In genomic region chr9:131815971-131816873, GRCh38 we compare ENCODE assay signal across 16 cellular contexts.
A peak's percentile ranks its signal among the peaks of the same experiment; 100 is the strongest.
DNase-seq lines count a peak whose midpoint lies in the region; ATAC-seq and TF ChIP-seq lines count a peak whose summit lies in the region.
"Had no signal": no experiment of that assay in that cellular context is flagged by ENCODE, and none has a peak within 500 bp of the region (broad histone marks: within the 10 kb centered on the region; RNA-seq: fewer than 3 reads in every experiment).

No MANE protein-coding gene starts in this region.

- H3K4me1 ChIP-seq in Panc1 (ENCODE audit: control insufficient read depth, insufficient read depth, low read length) (no peaks in the 10 kb centered on the region; the same call in 1 of the 2 replicates), foreskin keratinocyte (no peaks in the 10 kb centered on the region)
- H3K4me1 ChIP-seq: adrenal gland, uterus had no signal

- TF ChIP-seq CTCF in Panc1 (IDR thresholded peaks at IDR 0.05): no peak; the same call in 1 of the 2 replicates
- peak; percentile 31 for TF ChIP-seq CTCF in foreskin keratinocyte (conservative IDR thresholded peaks at IDR 0.05)
- TF ChIP-seq CTCF in type B pancreatic cell (conservative IDR thresholded peaks at IDR 0.05): no peak

- no peak overlapping the region for H3K27ac Mint-ChIP-seq in type B pancreatic cell
- H3K27ac Mint-ChIP-seq: activated CD4-positive, alpha-beta memory T cell treated with anti-CD3 and anti-CD28 coated beads, Interleukin-2, amount 10 ng/mL, durations not matched to agents 7 days and 5 days; stimulated activated effector memory CD8-positive, alpha-beta T cell treated with anti-CD3 and anti-CD28 coated beads, Interleukin-12 subunit alpha, Interleukin-12 subunit beta, amount 100 ng/mL, for 72 hours had no signal

- BruUV-seq in Panc1 (replicated peaks; lab: Mats Ljungman, UMichigan): no TSS peak

- in situ Hi-C loops in Panc1 (cut with HindIII; ENCODE audit: low pct_unique_long_range_greater_than_20kb, low sequenced_read_pairs): no loop called here

- H3K4me3 ChIP-seq in MG63 (no peak overlapping the region), Panc1 (ENCODE audit: low read depth in 2 of 2, low read length in 2 of 2) (peak overlapping the region in 1 of 2 experiments; percentile 23; a peak in 1 of 4 replicates)
- H3K4me3 ChIP-seq: adrenal gland, uterus had no signal

- H3K9me3 ChIP-seq in MG63: no peaks in the 10 kb centered on the region
- H3K9me3 ChIP-seq in Panc1 (ENCODE audit: control insufficient read depth, insufficient read depth, low read depth, low read length): no peaks in the 10 kb centered on the region
- H3K9me3 ChIP-seq: adrenal gland, SK-N-SH, uterus had no signal

- no peaks in the 10 kb centered on the region for H3K27me3 ChIP-seq in MG63
- H3K27me3 ChIP-seq in Panc1 (ENCODE audit: control insufficient read depth, insufficient read depth, low read length): no peaks in the 10 kb centered on the region
- H3K27me3 ChIP-seq in foreskin keratinocyte: peaks cover 75% of the 10 kb centered on the region
- H3K27me3 ChIP-seq: uterus had no signal

- no peaks in the 10 kb centered on the region for H3K36me3 ChIP-seq in MG63
- H3K36me3 ChIP-seq in Panc1 (ENCODE audit: control insufficient read depth, insufficient read depth, low read length): no peaks in the 10 kb centered on the region
- H3K36me3 ChIP-seq: adrenal gland, uterus had no signal

- H3K36me3 Mint-ChIP-seq in type B pancreatic cell: no peaks in the 10 kb centered on the region
- H3K36me3 Mint-ChIP-seq: stimulated activated effector memory CD8-positive, alpha-beta T cell treated with anti-CD3 and anti-CD28 coated beads, Interleukin-12 subunit alpha, Interleukin-12 subunit beta, amount 100 ng/mL, for 72 hours had no signal

- H3K4me3 Mint-ChIP-seq in type B pancreatic cell: no peak overlapping the region
- H3K4me3 Mint-ChIP-seq: activated CD4-positive, alpha-beta memory T cell treated with anti-CD3 and anti-CD28 coated beads, Interleukin-2, amount 10 ng/mL, durations not matched to agents 7 days and 5 days; stimulated activated effector memory CD8-positive, alpha-beta T cell treated with anti-CD3 and anti-CD28 coated beads, Interleukin-12 subunit alpha, Interleukin-12 subunit beta, amount 100 ng/mL, for 72 hours had no signal

- H3K4me1 Mint-ChIP-seq in type B pancreatic cell (ENCODE audit: unreplicated experiment): peaks cover 5% of the 10 kb centered on the region
- H3K4me1 Mint-ChIP-seq: activated CD4-positive, alpha-beta memory T cell treated with anti-CD3 and anti-CD28 coated beads, Interleukin-2, amount 10 ng/mL, durations not matched to agents 7 days and 5 days; stimulated activated effector memory CD8-positive, alpha-beta T cell treated with anti-CD3 and anti-CD28 coated beads, Interleukin-12 subunit alpha, Interleukin-12 subunit beta, amount 100 ng/mL, for 72 hours had no signal

- no peaks in the 10 kb centered on the region for H3K9me3 Mint-ChIP-seq in type B pancreatic cell
- H3K9me3 Mint-ChIP-seq: activated CD4-positive, alpha-beta memory T cell treated with anti-CD3 and anti-CD28 coated beads, Interleukin-2, amount 10 ng/mL, durations not matched to agents 7 days and 5 days; stimulated activated effector memory CD8-positive, alpha-beta T cell treated with anti-CD3 and anti-CD28 coated beads, Interleukin-12 subunit alpha, Interleukin-12 subunit beta, amount 100 ng/mL, for 72 hours had no signal

- DNase-seq in DMS153 treated with DMSO at 0.1 percent for 48 hours (lab: John Stamatoyannopoulos, UW; ENCODE audit: unreplicated experiment) (peak; percentile 56), MG63 (peak; percentile 54), Panc1 (ENCODE audit: low read depth, low spot score) (no peak), foreskin keratinocyte (peak; percentile 19 to 44), type B pancreatic cell (ENCODE audit: extremely low spot score, unreplicated experiment) (no peak)
- no peak for DNase-seq in stimulated activated CD4-positive, alpha-beta T cell treated with anti-CD3 and anti-CD28 coated beads, Interleukin-12 subunit alpha, Interleukin-12 subunit beta, amount 100 ng/mL, for 4 hours
- DNase-seq: activated CD4-positive, alpha-beta memory T cell treated with anti-CD3 and anti-CD28 coated beads, Interleukin-2, amount 10 ng/mL, durations not matched to agents 7 days and 5 days; adrenal gland; AML-193; MV-4-11; NK-92 treated with Interleukin-12 subunit alpha and Interleukin-12 subunit beta, amount 100 ng/mL, for 24 hours; SK-N-SH; uterus had no signal

- intact Hi-C loops in Panc1 (cut with micrococcal nuclease; ENCODE audit: unreplicated experiment): no loop called here

- POLR2A ChIA-PET in Panc1 (lab: Charles Lee): no interaction called here

- ATAC-seq in Panc1 (peak; percentile 70), foreskin keratinocyte (peak; percentile 43), HG03342 (IDR thresholded peaks at IDR 0.05; ENCODE audit: unreplicated experiment) (no peak), GM18873 (IDR thresholded peaks at IDR 0.05; ENCODE audit: low FRiP score, unreplicated experiment) (no peak)
- ATAC-seq: stimulated activated effector memory CD8-positive, alpha-beta T cell treated with anti-CD3 and anti-CD28 coated beads, Interleukin-12 subunit alpha, Interleukin-12 subunit beta, amount 100 ng/mL, for 72 hours had no signal

- no peak overlapping the region for H3K27ac ChIP-seq in Panc1 (ENCODE audit: low read length)
- no peak overlapping the region for H3K27ac ChIP-seq in foreskin keratinocyte
- H3K27ac ChIP-seq: adrenal gland, uterus had no signal

- CTCF ChIA-PET in Panc1 (lab: Charles Lee): interaction anchor here (0.6 kb wide), 1 partner anchor 443 kb away, joined by 3 read pairs; no protein-coding TSS in a partner anchor

- H3K27me3 Mint-ChIP-seq in type B pancreatic cell: peaks cover 46% of the 10 kb centered on the region

Comparison
In these comparisons a context has a peak if more than half of its experiments do, and no peak if none do; other contexts are left out.
1. DNase-seq: peak in DMS153 treated with DMSO at 0.1 percent for 48 hours (single experiment), MG63 (single experiment) and foreskin keratinocyte (2 of 2); none in Panc1 (single experiment), type B pancreatic cell (single experiment) and stimulated activated CD4-positive, alpha-beta T cell treated with anti-CD3 and anti-CD28 coated beads, Interleukin-12 subunit alpha, Interleukin-12 subunit beta, amount 100 ng/mL, for 4 hours (single experiment).
2. ATAC-seq: peak in Panc1 (single experiment) and foreskin keratinocyte (single experiment); none in HG03342 (single experiment) and GM18873 (single experiment).